2 cellular contexts compared by ENCODE assay signal in genomic region chr2:232388324-232388891, GRCh38.
TF ChIP-seq lines count a peak whose summit lies in the region.

No MANE protein-coding gene starts in this region.

TF ChIP-seq in GM23338, 12 proteins besides CTCF, POLR2A, EP300 and RAD21:
- TF ChIP-seq ETS1 (IDR thresholded peaks at IDR 0.05) (no peak), POLR2AphosphoS5 (IDR thresholded peaks at IDR 0.05; ENCODE audit: low read depth) (0 out of 2 replicates have a peak, but pooled peaks have one; percentile 15), EZH2 (IDR thresholded peaks at IDR 0.05; ENCODE audit: low read depth, unreplicated experiment) (peak; percentile 21)

TF ChIP-seq in HepG2, 621 proteins besides CTCF, POLR2A, EP300 and RAD21:
- TF ChIP-seq ZNF263 (CRISPR knock-in tag; IDR thresholded peaks at IDR 0.05): peak; percentile 82
- no peak for TF ChIP-seq PAWR (CRISPR knock-in tag; IDR thresholded peaks at IDR 0.05; ENCODE audit: borderline replicate concordance)
- no peak for TF ChIP-seq TAF1 (CRISPR knock-in tag; IDR thresholded peaks at IDR 0.05)
